In the genomic region with DNA sequence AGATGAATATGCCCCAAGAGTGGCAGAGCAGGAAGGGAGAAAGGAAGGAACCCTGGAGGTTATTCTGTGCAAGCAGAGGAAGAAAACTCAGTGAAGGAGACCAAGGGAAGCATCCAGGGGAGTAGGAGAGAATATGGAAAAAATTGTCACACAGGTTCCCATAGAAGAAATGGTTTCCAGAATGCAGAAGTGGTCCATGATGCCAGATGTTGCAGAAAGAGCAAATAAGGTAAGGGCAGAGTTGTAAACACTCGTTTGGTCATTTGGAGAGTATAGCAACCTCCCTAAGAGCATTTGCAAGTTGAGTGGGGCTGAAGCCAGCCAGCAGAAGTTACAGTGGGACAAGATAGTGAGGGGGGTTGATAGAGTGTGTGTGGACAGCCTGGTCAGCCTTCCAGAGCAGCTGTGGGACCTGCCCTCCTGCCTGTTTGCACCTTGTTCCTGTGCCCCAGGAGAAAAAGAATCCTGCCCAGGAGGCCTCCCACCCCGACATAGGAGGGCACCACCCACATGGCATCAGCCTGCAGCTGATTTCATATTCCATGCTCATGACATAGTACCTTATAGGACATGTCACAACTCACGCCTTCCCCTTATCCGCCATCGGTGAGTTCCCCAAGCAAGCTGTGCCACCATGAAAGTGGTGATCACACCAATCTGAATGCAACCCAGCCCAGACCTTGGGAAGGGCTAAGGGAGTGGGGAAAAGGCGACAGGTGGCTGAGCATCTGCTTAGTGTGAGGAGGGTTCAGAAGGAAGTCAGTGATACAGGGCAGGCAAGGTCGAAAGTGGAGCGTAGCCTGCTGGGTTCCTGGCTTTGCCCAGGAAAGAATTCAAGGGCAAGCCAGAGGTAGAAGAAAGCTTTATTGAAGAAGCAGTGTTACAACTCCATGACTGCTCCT, we compare ENCODE assay signal across 24 cellular contexts.
"Had no signal": no experiment of that assay in that cellular context is flagged by ENCODE, and none has a peak within 500 bp of the region (broad histone marks: within the 10 kb centered on the region; RNA-seq: fewer than 3 reads in every experiment).

No MANE protein-coding gene starts in this region.

- ATAC-seq: activated CD8-positive, alpha-beta memory T cell treated with anti-CD3 and anti-CD28 coated beads, Interleukin-2, amount 10 ng/mL, durations not matched to agents 7 days and 5 days; left lung had no signal

- H3K27me3 ChIP-seq: left lung, right atrium auricular region, tibial nerve, uterus had no signal

- DNase-seq: activated CD4-positive, alpha-beta memory T cell treated with anti-CD3 and anti-CD28 coated beads for 36 hours; activated CD8-positive, alpha-beta memory T cell treated with anti-CD3 and anti-CD28 coated beads, Interleukin-2, amount 10 ng/mL, durations not matched to agents 7 days and 5 days; activated gamma-delta T cell treated with Interleukin-2 at 50 U/mL for 16 hours; activated T-cell treated with anti-CD3 and anti-CD28 coated beads, Interleukin-2, amount 50 U/mL, for 1 hour; central memory CD4-positive, alpha-beta T cell; foreskin fibroblast; hippocampal formation; kidney; left lung; mammary epithelial cell; stimulated activated CD4-positive, alpha-beta T cell treated with anti-CD3 and anti-CD28 coated beads, Interleukin-15, amount 100 ng/mL, for 24 hours; stimulated activated CD4-positive, alpha-beta T cell treated with anti-CD3 and anti-CD28 coated beads, Interleukin-4, amount 100 ng/mL, for 1 hour; stimulated activated naive CD4-positive, alpha-beta T cell treated with Interleukin-2 at 50 U/mL for 16 hours; substantia nigra; T1000; uterus had no signal

- H3K4me1 ChIP-seq: left lung, right atrium auricular region, uterus had no signal

- H3K4me3 ChIP-seq: coronary artery, left lung, right atrium auricular region, skin epidermis, tibial nerve, uterus had no signal

- H3K27ac ChIP-seq: coronary artery, left lung, right atrium auricular region, skin epidermis, tibial nerve, uterus had no signal

- FAIRE-seq: kidney had no signal

- H3K9me3 ChIP-seq: left lung, right atrium auricular region, tibial nerve, uterus had no signal

- H3K27ac Mint-ChIP-seq: activated CD4-positive, alpha-beta memory T cell treated with anti-CD3 and anti-CD28 coated beads for 36 hours; activated CD8-positive, alpha-beta memory T cell treated with anti-CD3 and anti-CD28 coated beads, Interleukin-2, amount 10 ng/mL, durations not matched to agents 7 days and 5 days; activated naive CD8-positive, alpha-beta T cell; brain; nephron; progenitor cell of endocrine pancreas had no signal

- H3K9me3 Mint-ChIP-seq: activated CD4-positive, alpha-beta memory T cell treated with anti-CD3 and anti-CD28 coated beads for 36 hours; nephron had no signal

- H3K36me3 Mint-ChIP-seq: activated CD4-positive, alpha-beta memory T cell treated with anti-CD3 and anti-CD28 coated beads for 36 hours; activated CD8-positive, alpha-beta memory T cell treated with anti-CD3 and anti-CD28 coated beads, Interleukin-2, amount 10 ng/mL, durations not matched to agents 7 days and 5 days; activated naive CD8-positive, alpha-beta T cell; brain had no signal

- H3K27me3 Mint-ChIP-seq: activated CD4-positive, alpha-beta memory T cell treated with anti-CD3 and anti-CD28 coated beads for 36 hours; activated CD8-positive, alpha-beta memory T cell treated with anti-CD3 and anti-CD28 coated beads, Interleukin-2, amount 10 ng/mL, durations not matched to agents 7 days and 5 days; activated naive CD8-positive, alpha-beta T cell had no signal

- H3K36me3 ChIP-seq: left lung, right atrium auricular region, tibial nerve, uterus had no signal

- H3K4me3 Mint-ChIP-seq: activated CD4-positive, alpha-beta memory T cell treated with anti-CD3 and anti-CD28 coated beads for 36 hours; activated CD8-positive, alpha-beta memory T cell treated with anti-CD3 and anti-CD28 coated beads, Interleukin-2, amount 10 ng/mL, durations not matched to agents 7 days and 5 days; activated naive CD8-positive, alpha-beta T cell; brain; nephron had no signal
